Comparison of ENCODE assay signal across 8 cellular contexts in the genomic region with DNA sequence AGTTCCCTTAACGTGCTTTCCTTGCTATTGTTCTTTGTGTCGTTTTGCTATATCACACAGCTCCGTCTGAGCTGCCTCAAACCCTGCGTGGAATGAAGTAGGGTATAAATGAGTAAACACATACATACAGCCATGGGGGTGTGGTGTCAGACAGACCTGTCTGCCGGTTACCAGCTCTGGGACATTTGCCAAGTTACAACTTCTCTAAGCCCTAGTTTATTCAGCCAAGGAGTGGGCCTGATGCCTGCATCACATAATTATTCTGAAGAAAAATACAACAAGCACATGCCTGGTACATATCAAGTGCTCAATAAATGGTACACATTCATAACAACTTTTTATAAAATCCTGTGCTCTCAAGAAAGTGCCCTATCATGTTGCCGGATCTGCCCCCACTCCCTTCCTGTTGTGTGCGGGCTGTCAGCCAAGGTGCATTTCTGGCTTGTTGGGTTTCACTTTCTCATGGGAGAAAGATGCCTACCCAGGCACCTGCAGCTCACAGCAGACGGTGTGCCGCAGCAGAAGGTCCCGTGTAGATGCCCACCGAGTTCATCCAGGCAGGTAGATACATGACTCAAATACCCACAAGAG. TPM values are rescaled to one million over a fixed set of nuclear protein-coding genes. Genes with fewer than 3 reads are reported as not detected.
DNase-seq lines count a peak whose midpoint lies in the region; ATAC-seq and TF ChIP-seq lines count a peak whose summit lies in the region.

No MANE protein-coding gene starts in this region.

- no peaks in the 10 kb centered on the region for H3K9me3 Mint-ChIP-seq in HFFc6

- H3K36me3 Mint-ChIP-seq in HFFc6 (ENCODE audit: low read depth), result no peaks in the 10 kb centered on the region

- TF ChIP-seq CTCF in OCI-LY3 (IDR thresholded peaks at IDR 0.05; ENCODE audit: low read depth, low read length) (no peak), mucosa of descending colon (IDR thresholded peaks at IDR 0.05) (no peak), upper lobe of left lung (IDR thresholded peaks at IDR 0.05) (no peak), HFFc6 (IDR thresholded peaks at IDR 0.05) (no peak)

- peak; percentile 55 to 61 for DNase-seq in activated T-helper 1 cell treated with anti-CD3 and anti-CD28 coated beads, Interleukin-2, amount 50 U/mL, for 16 hours (ENCODE audit: low read depth in 1 of 2, low spot score in 1 of 2)
- DNase-seq in mucosa of descending colon, result peak; percentile 86 to 90 (median 87)
- DNase-seq in upper lobe of left lung, result peak in 1 of 2 donors; percentile 71
- DNase-seq in epidermal melanocyte (ENCODE audit: insufficient read length, low spot score), result no peak
- DNase-seq in HFFc6, result no peak

- no peaks in the 10 kb centered on the region for H3K79me2 ChIP-seq in OCI-LY3 (ENCODE audit: low read length)

- no peak for TF ChIP-seq EP300 in upper lobe of left lung (IDR thresholded peaks at IDR 0.05)

- H3K9me3 ChIP-seq in OCI-LY3 (ENCODE audit: insufficient read depth, low read length), result no peaks in the 10 kb centered on the region
- H3K9me3 ChIP-seq in mucosa of descending colon, result no peaks in the 10 kb centered on the region
- H3K9me3 ChIP-seq in upper lobe of left lung, result no peaks in the 10 kb centered on the region

- no peaks in the 10 kb centered on the region for H3K27me3 ChIP-seq in OCI-LY3 (ENCODE audit: low read depth, low read length)
- no peaks in the 10 kb centered on the region for H3K27me3 ChIP-seq in upper lobe of left lung

- H3K4me1 ChIP-seq in OCI-LY3 (ENCODE audit: low read length), result peaks cover 41% of the 10 kb centered on the region
- peaks cover 41% of the 10 kb centered on the region for H3K4me1 ChIP-seq in mucosa of descending colon (ENCODE audit: low read depth)
- H3K4me1 ChIP-seq in upper lobe of left lung, result peaks cover 14 to 46% (median 30%) of the 10 kb centered on the region in 4 donors

- no peaks in the 10 kb centered on the region for H3K36me3 ChIP-seq in OCI-LY3 (replicated peaks; ENCODE audit: low read depth, low read length)
- H3K36me3 ChIP-seq in mucosa of descending colon (ENCODE audit: low read depth), result no peaks in the 10 kb centered on the region
- H3K36me3 ChIP-seq in upper lobe of left lung, result no peaks in the 10 kb centered on the region

- peaks cover 12% of the 10 kb centered on the region for H3K4me1 Mint-ChIP-seq in HFFc6 (ENCODE audit: low read depth)

- H2AFZ ChIP-seq in OCI-LY3 (ENCODE audit: low read depth, low read length), result peak overlapping the region; percentile 15; the same call in 1 of the 2 replicates

- H3K4me3 Mint-ChIP-seq in HFFc6, result no peak overlapping the region

- intact Hi-C loops in mucosa of descending colon (cut with DNase I, micrococcal nuclease), result no loop called here

- H3K4me3 ChIP-seq in OCI-LY3 (ENCODE audit: low read length) (peak overlapping the region; percentile 44), mucosa of descending colon (no peak overlapping the region), upper lobe of left lung (no peak overlapping the region)

- no peak overlapping the region for H3K27ac Mint-ChIP-seq in HFFc6

- ATAC-seq in GM19023 (IDR thresholded peaks at IDR 0.05; ENCODE audit: unreplicated experiment), result peak; percentile 55
- peak; percentile 70 for ATAC-seq in HG03095 (IDR thresholded peaks at IDR 0.05; ENCODE audit: unreplicated experiment)
- peak; percentile 66 for ATAC-seq in mucosa of descending colon
- ATAC-seq in upper lobe of left lung (ENCODE audit: low FRiP score in 2 of 2), result no peak

- peak overlapping the region; percentile 34 for H3K9ac ChIP-seq in OCI-LY3 (ENCODE audit: low read length)

- peak overlapping the region; percentile 76 for H3K4me2 ChIP-seq in OCI-LY3 (ENCODE audit: low read length)

- H4K20me1 ChIP-seq in OCI-LY3 (ENCODE audit: insufficient read depth, low read length), result no peaks in the 10 kb centered on the region

- peak overlapping the region; percentile 94 for H3K27ac ChIP-seq in OCI-LY3 (ENCODE audit: low read length)
- H3K27ac ChIP-seq in upper lobe of left lung, result peak overlapping the region; percentile 69 to 85 (median 84)

- WGBS in upper lobe of left lung, 2 donors, result 16 to 22% methylated on average over 11 of the region's 11 CpGs

- peaks cover 26% of the 10 kb centered on the region for H3K27me3 Mint-ChIP-seq in HFFc6 (ENCODE audit: insufficient read depth)

- no peak for TF ChIP-seq POLR2A in upper lobe of left lung (IDR thresholded peaks at IDR 0.05)

RNA-seq across cellular contexts. Expression of a gene that starts 30.5 kb away (rescaled TPM):
- 10 to 100 TPM; 31.8 to 82.7 (median 62.3) TPM for total RNA-seq in mucosa of descending colon
- total RNA-seq in upper lobe of left lung, result 10 to 100 TPM in 1 of 6 donors, 1 to 10 TPM in 5; 1.2 to 10.7 (median 3.2) TPM
- under 1 TPM; 0.05 to 0.73 (median 0.30) TPM for total RNA-seq in HFFc6 (2021; fragmentation: NEBNext Ultra II Directional; extraction: Animal tissue kit (Norgen Biotek cat#: 25700))

Comparison
In these comparisons a context has a peak if more than half of its experiments do, and no peak if none do; other contexts are left out.
1. ATAC-seq: peak in GM19023 (single experiment), HG03095 (single experiment) and mucosa of descending colon (single experiment); none in upper lobe of left lung (0 of 2).
2. DNase-seq: peak in activated T-helper 1 cell treated with anti-CD3 and anti-CD28 coated beads, Interleukin-2, amount 50 U/mL, for 16 hours (2 of 2) and mucosa of descending colon (3 of 3); none in epidermal melanocyte (single experiment) and HFFc6 (single experiment).